8 cellular contexts compared by ENCODE assay signal in the genomic region with DNA sequence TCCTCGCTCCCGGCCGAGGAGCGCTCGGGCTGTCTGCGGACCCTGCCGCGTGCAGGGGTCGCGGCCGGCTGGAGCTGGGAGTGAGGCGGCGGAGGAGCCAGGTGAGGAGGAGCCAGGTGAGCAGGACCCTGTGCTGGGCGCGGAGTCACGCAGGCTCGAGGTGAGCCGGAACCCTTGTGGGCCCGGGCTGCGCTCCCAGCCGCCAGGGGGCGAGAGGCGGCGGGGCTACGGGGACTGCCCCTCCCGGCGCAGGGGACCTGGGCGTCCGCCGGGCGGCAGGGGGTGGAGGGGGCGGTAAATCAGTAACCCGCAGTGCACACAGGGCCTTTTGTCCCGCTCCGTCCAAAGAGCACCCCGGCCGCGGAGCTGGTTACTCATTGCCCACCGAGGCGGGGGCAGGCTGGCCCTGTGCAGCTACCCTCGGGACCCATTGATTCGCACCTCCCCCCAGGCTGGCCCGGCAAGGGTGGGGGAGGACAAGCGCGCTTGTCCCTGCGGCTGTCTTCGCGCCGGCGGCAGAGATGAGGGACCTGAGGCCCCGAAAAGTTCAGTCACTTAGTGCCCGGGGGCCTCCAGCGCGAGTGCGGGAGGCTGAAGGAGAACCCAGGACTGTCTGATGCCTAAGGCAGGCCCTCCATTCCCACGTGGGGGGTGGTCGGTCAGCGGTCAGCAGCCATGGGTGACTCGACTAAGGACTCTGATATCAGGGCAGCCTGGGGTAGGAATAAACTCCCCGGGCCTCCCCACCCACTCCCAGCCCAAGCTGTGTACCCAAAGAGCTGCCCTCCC. TPM values are rescaled to one million over a fixed set of nuclear protein-coding genes. Genes with fewer than 3 reads are reported as not detected.
DNase-seq lines count a peak whose midpoint lies in the region; ATAC-seq, FAIRE-seq and TF ChIP-seq lines count a peak whose summit lies in the region.

No MANE protein-coding gene starts in this region.

- ATAC-seq in HG03521 (IDR thresholded peaks at IDR 0.05; ENCODE audit: unreplicated experiment) (peak; percentile 45), T-helper 17 cell (peak; percentile 86), K562 (peak; percentile 93), GM18858 (IDR thresholded peaks at IDR 0.05; ENCODE audit: unreplicated experiment) (no peak)

- peak; percentile 69 to 84 (median 74) for TF ChIP-seq CTCF in K562 (IDR thresholded peaks at IDR 0.05 in 2 of 3, conservative IDR thresholded peaks at IDR 0.05 in 1 of 3; ENCODE audit: insufficient read depth in 2 of 3, low read depth in 1 of 3, low read length in 3 of 3)

- peaks cover 24% of the 10 kb centered on the region for H3K27me3 Mint-ChIP-seq in T-helper 17 cell

- peaks cover 0 to 36% (median 0%) of the 10 kb centered on the region in 11 experiments; a peak in 4 of 22 replicates for H4K20me1 ChIP-seq in BLaER1 treated with 17β-estradiol and CSF1 and Interleukin-3, amounts not matched to agents 10 nM and 100 nM
- no peaks in the 10 kb centered on the region for H4K20me1 ChIP-seq in K562 (replicated peaks; ENCODE audit: control insufficient read depth, insufficient read depth, low read length)

- H3K79me2 ChIP-seq in K562 (ENCODE audit: control insufficient read depth, insufficient read depth, low read length): peaks cover 6% of the 10 kb centered on the region; the same call in 2 of the 3 replicates

- H3K4me2 ChIP-seq in BLaER1 treated with 17β-estradiol and CSF1 and Interleukin-3, amounts not matched to agents 10 nM and 100 nM: peak overlapping the region; percentile 67 to 98 (median 86)
- peak overlapping the region; percentile 86 for H3K4me2 ChIP-seq in K562 (ENCODE audit: insufficient read depth, low read length)

- no peak overlapping the region for H3K27ac Mint-ChIP-seq in T-helper 17 cell

- CTCF ChIA-PET in K562 (lab: Yijun Ruan, JAX; ENCODE audit: low intra/inter-chr PET ratio): interaction anchor here (1.0 kb wide), 1 partner anchor 23 kb away, joined by 3 read pairs; no protein-coding TSS in a partner anchor

- H3K36me3 Mint-ChIP-seq in T-helper 17 cell (ENCODE audit: low read depth): peaks cover 3% of the 10 kb centered on the region

- peak overlapping the region; percentile 49 to 67 (median 55) for H3K4me3 ChIP-seq in BLaER1 treated with 17β-estradiol and CSF1 and Interleukin-3, amounts not matched to agents 10 nM and 100 nM
- H3K4me3 ChIP-seq in K562: peak overlapping the region; percentile 58

- peak; percentile 80 for TF ChIP-seq POLR2A in K562 (conservative IDR thresholded peaks at IDR 0.05)

- peak in 1 of 2 experiments; percentile 37; a peak in 1 of 4 replicates for TF ChIP-seq RAD21 in K562 (CRISPR knock-in tag; conservative IDR thresholded peaks at IDR 0.05 in 1 of 2, IDR thresholded peaks at IDR 0.05 in 1 of 2)

- H3K27ac ChIP-seq in BLaER1 treated with 17β-estradiol and CSF1 and Interleukin-3, amounts not matched to agents 10 nM and 100 nM: peak overlapping the region in 8 of 11 experiments; percentile 43 to 67 (median 58); a peak in 14 of 22 replicates
- peak overlapping the region; percentile 66; the same call in 2 of the 3 replicates for H3K27ac ChIP-seq in K562 (ENCODE audit: extremely low read depth, low read depth, low read length)

- peaks cover 14% of the 10 kb centered on the region for H3K4me1 Mint-ChIP-seq in T-helper 17 cell

- H3K9me3 ChIP-seq in BLaER1 treated with 17β-estradiol and CSF1 and Interleukin-3, amounts not matched to agents 10 nM and 100 nM (replicated peaks in 1 of 11): no peaks in the 10 kb centered on the region
- no peaks in the 10 kb centered on the region for H3K9me3 ChIP-seq in T-helper 17 cell (ENCODE audit: control insufficient read depth, low read length, poor library complexity, severe bottlenecking)
- no peaks in the 10 kb centered on the region for H3K9me3 ChIP-seq in K562 (replicated peaks; ENCODE audit: control insufficient read depth, insufficient read depth, low read depth, low read length)

- peak; percentile 73 for DNase-seq in GM19240 (ENCODE audit: insufficient read length, low spot score)
- DNase-seq in T-helper 17 cell: peak; percentile 59 to 65 (median 65)
- DNase-seq in K562 (ENCODE audit: extremely low read depth in 1 of 4, low spot score in 3 of 4): peak; percentile 85 to 94 (median 92)
- peak; percentile 93 for DNase-seq in left kidney (ENCODE audit: low read depth, low spot score)
- peak in 2 of 3 donors; percentile 28 to 37 for DNase-seq in stimulated activated CD4-positive, alpha-beta T cell treated with anti-CD3 and anti-CD28 coated beads, TNF-alpha, amount 100 ng/mL, for 1 hour (ENCODE audit: low read depth in 3 of 3, low spot score in 1 of 3)

- peaks cover 0 to 8% (median 0%) of the 10 kb centered on the region in 11 experiments; a peak in 3 of 22 replicates for H3K27me3 ChIP-seq in BLaER1 treated with 17β-estradiol and CSF1 and Interleukin-3, amounts not matched to agents 10 nM and 100 nM
- H3K27me3 ChIP-seq in K562 (ENCODE audit: control insufficient read depth in 2 of 2, insufficient read depth in 2 of 2, low read length in 2 of 2): no peaks in the 10 kb centered on the region

- intact Hi-C loops in K562 (cut with micrococcal nuclease): no loop called here

- peaks cover 15 to 59% (median 54%) of the 10 kb centered on the region in 10 experiments for H3K4me1 ChIP-seq in BLaER1 treated with 17β-estradiol and CSF1 and Interleukin-3, amounts not matched to agents 10 nM and 100 nM
- H3K4me1 ChIP-seq in K562 (replicated peaks in 1 of 2; ENCODE audit: control insufficient read depth in 2 of 2, insufficient read depth in 2 of 2, low read length in 2 of 2): peaks cover 24 to 32% of the 10 kb centered on the region in 2 experiments; a peak in 4 of 5 replicates

- H3K9me1 ChIP-seq in K562 (ENCODE audit: control insufficient read depth, insufficient read depth, low read length): no peaks in the 10 kb centered on the region

- H3K36me3 ChIP-seq in BLaER1 treated with 17β-estradiol and CSF1 and Interleukin-3, amounts not matched to agents 10 nM and 100 nM: no peaks in the 10 kb centered on the region
- H3K36me3 ChIP-seq in K562 (ENCODE audit: control insufficient read depth, insufficient read depth, low read length): no peaks in the 10 kb centered on the region; the same call in 1 of the 3 replicates

- in situ Hi-C loops in K562 (cut with MboI): no loop called here

- peak overlapping the region; percentile 98 for H2AFZ ChIP-seq in K562 (ENCODE audit: low read depth, low read length)

- no peak for TF ChIP-seq EP300 in K562 (IDR thresholded peaks at IDR 0.05; ENCODE audit: low read length)

- no TSS peak for BruUV-seq in K562 (replicated peaks; lab: Mats Ljungman, UMichigan)

- H3K9ac ChIP-seq in BLaER1 treated with 17β-estradiol and CSF1 and Interleukin-3, amounts not matched to agents 10 nM and 100 nM: peak overlapping the region; percentile 40 to 75 (median 66); a peak in 21 of 22 replicates
- peak overlapping the region; percentile 67 to 95 for H3K9ac ChIP-seq in K562 (ENCODE audit: insufficient read depth in 1 of 2, low read depth in 2 of 2, low read length in 2 of 2)

- WGBS in K562 (ENCODE audit: insufficient coverage, low coverage, missing lambda C conversion rate): 1% methylated on average over 59 of the region's 60 CpGs

- H3K4me3 Mint-ChIP-seq in T-helper 17 cell: peak overlapping the region; percentile 49

- POLR2A ChIA-PET in K562 (lab: Yijun Ruan, JAX): interaction anchor here (1.0 to 2.1 kb wide), 4 partner anchors 13 to 65 kb away, joined by 5 to 7 read pairs (median 5); partner anchors contain the start of gene ZNF346

- no peak for FAIRE-seq in K562 (lab: Jason Lieb, UNC)

RNA-seq across cellular contexts. Expression of gene FGFR4, which starts 0.4 kb away (rescaled TPM):
- total RNA-seq in T-helper 17 cell (1 to 10 TPM; 1.4 to 3.8 TPM), K562 (2014; rRNA removed) (19.1 and 25.8 TPM in 2 replicates), K562 (2014; rRNA removed; fragmentation: Illumina TruSeq; extraction: Trizol) (2.5 and 5.2 TPM in 2 replicates), K562 (2015; rRNA removed; fragmentation: Illumina TruSeq; extraction: Trizol) (7.5 and 7.8 TPM in 2 replicates), K562 (2021) (32.2 and 35.4 TPM in 2 replicates)
- 41.6 and 132 TPM in 2 replicates for total RNA-seq in K562 (2011; cell fraction: chromatin; rRNA removed; ENCODE audit: low replicate concordance)
- total RNA-seq in K562 (2011; cell fraction: nucleolus; rRNA removed): 128 and 136 TPM in 2 replicates
- 69.4 and 76.7 TPM in 2 replicates for total RNA-seq in K562 (2011; cell fraction: nucleoplasm; rRNA removed)
- polyA plus RNA-seq in K562 (2011; rRNA removed) (14.8 and 21.0 TPM in 2 replicates), K562 (2014; fragmentation: Illumina TruSeq; extraction: Trizol) (7.0 and 15.9 TPM in 2 replicates), K562 (2014; fragmentation: Nextera tagmentation; extraction: Ambion mirVana) (under 1 TPM; 0.76 to 0.89 TPM), K562 (2014; rRNA removed) (17.9 and 24.9 TPM in 2 replicates)
- 21.8 and 41.8 TPM in 2 replicates for polyA plus RNA-seq in K562 (2011; cell fraction: cytosol; rRNA removed)
- 77.2 and 115 TPM in 2 replicates for polyA plus RNA-seq in K562 (2011; cell fraction: nucleus; rRNA removed)
- polyA plus RNA-seq in K562 (2012): 11.4 and 14.2 TPM in 2 replicates
- 7.1 and 8.8 TPM in 2 replicates for polyA minus RNA-seq in K562 (2011; rRNA and poly(A)+ RNA removed)
- polyA minus RNA-seq in K562 (2011; cell fraction: cytosol; rRNA and poly(A)+ RNA removed): 19.2 and 19.8 TPM in 2 replicates
- 29.4 and 31.4 TPM in 2 replicates for polyA minus RNA-seq in K562 (2011; cell fraction: nucleus; rRNA and poly(A)+ RNA removed)

RNA-seq across cellular contexts. Expression of gene NSD1, which starts 46.5 kb away (rescaled TPM):
- total RNA-seq in T-helper 17 cell (100 to 1,000 TPM; 103 TPM), K562 (2014; rRNA removed) (27.7 and 29.5 TPM in 2 replicates), K562 (2014; rRNA removed; fragmentation: Illumina TruSeq; extraction: Trizol) (36.7 and 45.4 TPM in 2 replicates), K562 (2015; rRNA removed; fragmentation: Illumina TruSeq; extraction: Trizol) (39.1 TPM in 2 replicates), K562 (2021) (51.0 and 54.3 TPM in 2 replicates)
- total RNA-seq in K562 (2011; cell fraction: chromatin; rRNA removed; ENCODE audit: low replicate concordance): 86.2 and 191 TPM in 2 replicates
- total RNA-seq in K562 (2011; cell fraction: nucleolus; rRNA removed): 42.7 and 55.9 TPM in 2 replicates
- total RNA-seq in K562 (2011; cell fraction: nucleoplasm; rRNA removed): 72.0 and 78.1 TPM in 2 replicates
- polyA plus RNA-seq in K562 (2011; rRNA removed) (13.9 and 15.7 TPM in 2 replicates), K562 (2014; fragmentation: Illumina TruSeq; extraction: Trizol) (20.9 and 24.7 TPM in 2 replicates), K562 (2014; fragmentation: Nextera tagmentation; extraction: Ambion mirVana) (1 to 10 TPM; 3.8 to 5.5 TPM), K562 (2014; rRNA removed) (12.4 and 15.8 TPM in 2 replicates)
- 8.4 and 10.3 TPM in 2 replicates for polyA plus RNA-seq in K562 (2011; cell fraction: cytosol; rRNA removed)
- polyA plus RNA-seq in K562 (2011; cell fraction: nucleus; rRNA removed): 19.7 and 21.4 TPM in 2 replicates
- polyA plus RNA-seq in K562 (2012): 16.7 and 20.4 TPM in 2 replicates
- 50.9 and 58.5 TPM in 2 replicates for polyA minus RNA-seq in K562 (2011; rRNA and poly(A)+ RNA removed)
- 27.5 and 32.6 TPM in 2 replicates for polyA minus RNA-seq in K562 (2011; cell fraction: cytosol; rRNA and poly(A)+ RNA removed)
- polyA minus RNA-seq in K562 (2011; cell fraction: nucleus; rRNA and poly(A)+ RNA removed): 31.2 and 53.8 TPM in 2 replicates

Comparison
In these comparisons a context has a peak if more than half of its experiments do, and no peak if none do; other contexts are left out.
1. DNase-seq: peak in every context shown above with its lines; median percentile 93 in left kidney; 92 in K562; 73 in GM19240; 65 in T-helper 17 cell; 32 in stimulated activated CD4-positive, alpha-beta T cell treated with anti-CD3 and anti-CD28 coated beads, TNF-alpha, amount 100 ng/mL, for 1 hour.